ENCODE assay signal across 8 cellular contexts in the genomic region with DNA sequence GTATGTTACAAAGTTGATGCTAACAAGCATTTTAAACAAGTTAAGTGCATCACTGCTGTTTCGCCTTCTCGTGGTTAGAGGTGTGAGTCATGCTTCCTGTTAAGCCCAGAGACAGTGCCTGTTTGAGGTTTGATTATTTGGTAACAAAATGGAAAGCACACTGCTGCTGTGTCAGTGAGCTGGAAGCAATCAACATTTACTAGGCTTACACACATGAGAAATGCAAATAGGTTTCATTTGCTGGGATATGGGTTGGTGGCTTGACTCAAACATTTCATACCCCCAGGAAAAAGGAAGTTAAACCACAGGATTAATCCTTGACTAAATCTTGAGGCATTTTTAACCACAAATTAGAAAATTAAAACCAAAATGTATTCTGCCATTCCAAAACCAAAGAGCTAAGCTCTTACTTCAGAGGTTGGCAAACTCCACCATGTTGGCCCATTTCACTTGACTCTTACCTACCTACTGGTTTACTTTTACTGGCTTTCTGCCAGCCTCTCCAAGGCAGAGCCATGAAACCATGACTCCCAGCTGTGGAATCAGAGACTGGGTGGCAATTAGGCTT.
A peak's percentile ranks its signal among the peaks of the same experiment; 100 is the strongest.
DNase-seq lines count a peak whose midpoint lies in the region; ATAC-seq and TF ChIP-seq lines count a peak whose summit lies in the region.

No MANE protein-coding gene starts in this region.

- intact Hi-C loops in left ventricle myocardium inferior (cut with micrococcal nuclease): no loop called here

- DNase-seq in AG09319 (ENCODE audit: extremely low read depth, low read depth) (peak; percentile 98), OCI-M1 (lab: John Stamatoyannopoulos, UW) (peak; percentile 81), iPS-NIHi7 (ENCODE audit: extremely low spot score) (peak; percentile 45), left ventricle myocardium inferior (no peak)
- peak; percentile 26 to 33 for DNase-seq in activated T-cell treated with anti-CD3 and anti-CD28 coated beads, Interleukin-2, amount 50 U/mL, for 48 hours
- peak; percentile 47 for DNase-seq in stimulated activated CD8-positive, alpha-beta memory T cell treated with anti-CD3 and anti-CD28 coated beads, Interleukin-4, amount 100 ng/mL, for 48 hours

- TF ChIP-seq CTCF in AG09319 (IDR thresholded peaks at IDR 0.05; ENCODE audit: low read depth, low read length) (no peak), left ventricle myocardium inferior (IDR thresholded peaks at IDR 0.05; ENCODE audit: borderline replicate concordance) (no peak)

- H3K4me1 ChIP-seq in left ventricle myocardium inferior: no peaks in the 10 kb centered on the region

- no peak overlapping the region for H3K4me3 ChIP-seq in left ventricle myocardium inferior

- no peaks in the 10 kb centered on the region for H3K36me3 ChIP-seq in left ventricle myocardium inferior

- H3K27ac ChIP-seq in left ventricle myocardium inferior (replicated peaks): no peak overlapping the region

- H3K9me3 ChIP-seq in left ventricle myocardium inferior (replicated peaks): no peaks in the 10 kb centered on the region

- no peaks in the 10 kb centered on the region for H3K27me3 ChIP-seq in left ventricle myocardium inferior (ENCODE audit: low read depth)

- peak; percentile 99 for ATAC-seq in GM18870 (IDR thresholded peaks at IDR 0.05; ENCODE audit: unreplicated experiment)
- ATAC-seq in HG03432 (IDR thresholded peaks at IDR 0.05; ENCODE audit: unreplicated experiment): peak; percentile 99
